1 cellular context compared by ENCODE assay signal in the genomic region with DNA sequence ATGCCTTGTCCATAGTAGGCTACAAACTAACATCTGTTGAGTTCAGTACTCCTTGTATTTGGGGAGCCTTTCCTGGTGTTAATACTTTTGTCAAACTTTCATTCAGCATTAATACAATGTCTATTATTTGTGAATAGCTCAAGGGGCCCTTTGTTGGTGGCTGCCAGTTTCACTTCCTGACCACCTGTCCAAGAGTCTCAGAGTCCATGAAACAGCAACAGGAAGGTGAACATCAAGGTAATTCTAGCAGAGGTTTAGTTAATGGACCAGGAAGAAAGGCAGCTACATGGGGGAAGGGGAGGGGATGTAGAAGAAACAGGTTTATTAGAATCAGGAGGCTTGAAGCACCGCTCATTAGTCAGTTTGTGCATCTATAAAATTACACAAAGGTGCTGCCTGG.
TF ChIP-seq lines count a peak whose summit lies in the region.

No MANE protein-coding gene starts in this region.

TF ChIP-seq in SK-N-SH treated with all-trans-retinoic acid at 6 μM for 48 hours, 23 proteins besides CTCF, POLR2A, EP300 and RAD21 (continued from another document):
- TF ChIP-seq, protein P1, sequence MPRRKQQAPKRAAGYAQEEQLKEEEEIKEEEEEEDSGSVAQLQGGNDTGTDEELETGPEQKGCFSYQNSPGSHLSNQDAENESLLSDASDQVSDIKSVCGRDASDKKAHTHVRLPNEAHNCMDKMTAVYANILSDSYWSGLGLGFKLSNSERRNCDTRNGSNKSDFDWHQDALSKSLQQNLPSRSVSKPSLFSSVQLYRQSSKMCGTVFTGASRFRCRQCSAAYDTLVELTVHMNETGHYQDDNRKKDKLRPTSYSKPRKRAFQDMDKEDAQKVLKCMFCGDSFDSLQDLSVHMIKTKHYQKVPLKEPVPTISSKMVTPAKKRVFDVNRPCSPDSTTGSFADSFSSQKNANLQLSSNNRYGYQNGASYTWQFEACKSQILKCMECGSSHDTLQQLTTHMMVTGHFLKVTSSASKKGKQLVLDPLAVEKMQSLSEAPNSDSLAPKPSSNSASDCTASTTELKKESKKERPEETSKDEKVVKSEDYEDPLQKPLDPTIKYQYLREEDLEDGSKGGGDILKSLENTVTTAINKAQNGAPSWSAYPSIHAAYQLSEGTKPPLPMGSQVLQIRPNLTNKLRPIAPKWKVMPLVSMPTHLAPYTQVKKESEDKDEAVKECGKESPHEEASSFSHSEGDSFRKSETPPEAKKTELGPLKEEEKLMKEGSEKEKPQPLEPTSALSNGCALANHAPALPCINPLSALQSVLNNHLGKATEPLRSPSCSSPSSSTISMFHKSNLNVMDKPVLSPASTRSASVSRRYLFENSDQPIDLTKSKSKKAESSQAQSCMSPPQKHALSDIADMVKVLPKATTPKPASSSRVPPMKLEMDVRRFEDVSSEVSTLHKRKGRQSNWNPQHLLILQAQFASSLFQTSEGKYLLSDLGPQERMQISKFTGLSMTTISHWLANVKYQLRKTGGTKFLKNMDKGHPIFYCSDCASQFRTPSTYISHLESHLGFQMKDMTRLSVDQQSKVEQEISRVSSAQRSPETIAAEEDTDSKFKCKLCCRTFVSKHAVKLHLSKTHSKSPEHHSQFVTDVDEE (CRISPR knock-in tag; IDR thresholded peaks at IDR 0.05), result no peak
